17 cellular contexts compared by ENCODE assay signal in the genomic region with DNA sequence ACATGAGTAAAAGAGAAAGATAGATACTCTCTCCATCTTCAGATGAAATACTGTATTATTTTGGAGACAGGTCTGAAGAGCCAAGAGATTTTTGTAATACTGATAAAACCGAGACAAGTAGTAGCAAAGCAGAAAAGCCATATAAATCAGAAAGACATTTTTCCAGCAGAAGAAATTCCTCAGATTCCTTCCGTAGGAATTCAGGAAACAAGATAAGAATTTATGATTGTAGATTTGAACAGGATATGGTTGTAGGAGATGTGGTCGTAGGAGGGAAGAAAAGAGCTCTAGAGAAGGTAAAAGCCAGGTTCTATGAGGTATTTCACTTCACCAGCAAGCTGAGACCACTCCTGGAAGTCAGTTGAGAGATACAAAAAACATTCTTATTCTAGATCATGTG. TPM values are rescaled to one million over a fixed set of nuclear protein-coding genes. Genes with fewer than 3 reads are reported as not detected.
DNase-seq lines count a peak whose midpoint lies in the region; ATAC-seq, FAIRE-seq and TF ChIP-seq lines count a peak whose summit lies in the region.
"Had no signal": no experiment of that assay in that cellular context is flagged by ENCODE, and none has a peak within 500 bp of the region (broad histone marks: within the 10 kb centered on the region; RNA-seq: fewer than 3 reads in every experiment).

No MANE protein-coding gene starts in this region.

- intact Hi-C loops in HCT116 (cut with micrococcal nuclease): no loop called here

- no peaks in the 10 kb centered on the region for H3K9me3 ChIP-seq in HCT116 (ENCODE audit: control insufficient read depth in 1 of 2, insufficient read depth in 1 of 2, low read depth in 1 of 2, low read length in 2 of 2)
- no peaks in the 10 kb centered on the region for H3K9me3 ChIP-seq in astrocyte (ENCODE audit: insufficient read depth, low read depth, low read length)
- no peaks in the 10 kb centered on the region for H3K9me3 ChIP-seq in keratinocyte (ENCODE audit: control insufficient read depth, low read depth, low read length)
- H3K9me3 ChIP-seq in CD8-positive, alpha-beta memory T cell (ENCODE audit: low read length): no peaks in the 10 kb centered on the region
- H3K9me3 ChIP-seq: BLaER1, SJSA1 had no signal

- H3K9ac ChIP-seq in HCT116 (ENCODE audit: low read length) (no peak overlapping the region), astrocyte (ENCODE audit: low read length) (no peak overlapping the region), keratinocyte (ENCODE audit: control insufficient read depth, extremely low read depth, insufficient read depth, low read length) (no peak overlapping the region)
- H3K9ac ChIP-seq: BLaER1 had no signal

- no peak overlapping the region for H3K4me3 ChIP-seq in HCT116 (replicated peaks in 1 of 2; ENCODE audit: low read depth in 1 of 2, low read length in 2 of 2)
- H3K4me3 ChIP-seq in astrocyte (ENCODE audit: insufficient read depth, low read depth, low read length): no peak overlapping the region
- no peak overlapping the region for H3K4me3 ChIP-seq in keratinocyte (ENCODE audit: control insufficient read depth in 2 of 3, extremely low read depth in 1 of 3, insufficient read depth in 2 of 3, low read depth in 1 of 3, low read length in 3 of 3)
- H3K4me3 ChIP-seq in CD8-positive, alpha-beta memory T cell (ENCODE audit: low read length): no peak overlapping the region
- H3K4me3 ChIP-seq: BLaER1, SJSA1 had no signal

- BruUV-seq in HCT116 (replicated peaks; lab: Mats Ljungman, UMichigan): no TSS peak

- DNase-seq in HCT116 (ENCODE audit: low read depth, low spot score): no peak
- DNase-seq in astrocyte (ENCODE audit: low read depth): peak; percentile 28
- DNase-seq in keratinocyte (ENCODE audit: low read depth, low spot score): no peak
- no peak for DNase-seq in HuH-7.5 (ENCODE audit: low spot score)
- no peak for DNase-seq in CD8-positive, alpha-beta memory T cell
- DNase-seq: DMS 273 treated with DMSO at 0.1 percent for 48 hours, H9, NCI-H1436 treated with DMSO at 0.1 percent for 48 hours, NCI-H2081, NCI-H2227 treated with DMSO at 0.1 percent for 48 hours, NCI-H526 treated with DMSO at 0.1 percent for 48 hours had no signal

- POLR2A ChIA-PET in HCT116 (lab: Charles Lee): no interaction called here
- POLR2A ChIA-PET in CD8-positive, alpha-beta memory T cell (lab: Charles Lee): no interaction called here

- CTCF ChIA-PET in HCT116 (lab: Charles Lee): no interaction called here
- CTCF ChIA-PET in CD8-positive, alpha-beta memory T cell (lab: Charles Lee): no interaction called here

- H3K36me3 ChIP-seq in HCT116 (ENCODE audit: control insufficient read depth in 1 of 2, insufficient read depth in 2 of 2, low read length in 2 of 2) (no peaks in the 10 kb centered on the region), astrocyte (ENCODE audit: insufficient read depth, low read length) (no peaks in the 10 kb centered on the region), keratinocyte (ENCODE audit: control insufficient read depth in 2 of 2, extremely low read depth in 1 of 2, insufficient read depth in 2 of 2, low read length in 2 of 2) (no peaks in the 10 kb centered on the region)
- no peaks in the 10 kb centered on the region for H3K36me3 ChIP-seq in CD8-positive, alpha-beta memory T cell (ENCODE audit: insufficient read depth, low read length)
- H3K36me3 ChIP-seq: BLaER1, SJSA1 had no signal

- no peak overlapping the region for H3K4me3 Mint-ChIP-seq in astrocyte (ENCODE audit: unreplicated experiment)
- H3K4me3 Mint-ChIP-seq in CD8-positive, alpha-beta memory T cell: no peak overlapping the region
- H3K4me3 Mint-ChIP-seq: H9 had no signal

- H3K9me3 Mint-ChIP-seq in astrocyte (ENCODE audit: unreplicated experiment): no peaks in the 10 kb centered on the region
- H3K9me3 Mint-ChIP-seq in CD8-positive, alpha-beta memory T cell: peaks cover 0 to 7% (median 2%) of the 10 kb centered on the region in 5 donors
- H3K9me3 Mint-ChIP-seq: H9 had no signal

- 0 out of 2 replicates have a peak, but pooled peaks cover 2% of the 10 kb centered on the region for H3K9me2 ChIP-seq in HCT116 (ENCODE audit: insufficient read depth)

- peaks cover 6% of the 10 kb centered on the region for H3K4me1 Mint-ChIP-seq in astrocyte (ENCODE audit: low read depth, unreplicated experiment)
- H3K4me1 Mint-ChIP-seq in CD8-positive, alpha-beta memory T cell: no peaks in the 10 kb centered on the region

- FAIRE-seq in astrocyte (lab: Jason Lieb, UNC): peak; percentile 20
- FAIRE-seq in keratinocyte (lab: Jason Lieb, UNC): no peak
- FAIRE-seq: GM18507 had no signal

- no peak for TF ChIP-seq POLR2A in HCT116 (IDR thresholded peaks at IDR 0.05; ENCODE audit: borderline replicate concordance, extremely low read depth, insufficient read depth, insufficient read length)

- H3K27me3 Mint-ChIP-seq in astrocyte (ENCODE audit: low read depth, unreplicated experiment): no peaks in the 10 kb centered on the region
- peaks cover 0 to 3% of the 10 kb centered on the region in 2 donors for H3K27me3 Mint-ChIP-seq in CD8-positive, alpha-beta memory T cell

- H3K36me3 Mint-ChIP-seq in astrocyte (ENCODE audit: low read depth, unreplicated experiment): no peaks in the 10 kb centered on the region
- H3K36me3 Mint-ChIP-seq in CD8-positive, alpha-beta memory T cell: no peaks in the 10 kb centered on the region

- H3K27ac Mint-ChIP-seq in astrocyte (ENCODE audit: unreplicated experiment): peak overlapping the region; percentile 55
- H3K27ac Mint-ChIP-seq in CD8-positive, alpha-beta memory T cell: no peak overlapping the region
- H3K27ac Mint-ChIP-seq: H9 had no signal

- TF ChIP-seq CTCF in HCT116 (IDR thresholded peaks at IDR 0.05 in 2 of 3, conservative IDR thresholded peaks at IDR 0.05 in 1 of 3; ENCODE audit: borderline replicate concordance in 1 of 3, insufficient read depth in 1 of 3, low read depth in 2 of 3, low read length in 2 of 3) (no peak), astrocyte (IDR thresholded peaks at IDR 0.05; ENCODE audit: insufficient read depth, low read depth, low read length) (no peak), keratinocyte (optimal IDR thresholded peaks at IDR 0.05 in 1 of 3, IDR thresholded peaks at IDR 0.05 in 1 of 3, conservative IDR thresholded peaks at IDR 0.05 in 1 of 3; ENCODE audit: extremely low read depth in 1 of 3, insufficient read depth in 2 of 3, low read length in 3 of 3) (no peak)

- H3K27ac ChIP-seq in HCT116 (ENCODE audit: low read depth, low read length): no peak overlapping the region
- H3K27ac ChIP-seq in astrocyte (ENCODE audit: low read depth, low read length): no peak overlapping the region
- H3K27ac ChIP-seq in keratinocyte (ENCODE audit: control insufficient read depth, insufficient read depth, low read length): no peak overlapping the region
- H3K27ac ChIP-seq in CD8-positive, alpha-beta memory T cell (ENCODE audit: low read depth, low read length): no peak overlapping the region
- H3K27ac ChIP-seq: BLaER1, RWPE1, SJSA1 had no signal

- peak overlapping the region; percentile 17; the same call in 1 of the 2 replicates for H3K4me2 ChIP-seq in HCT116 (ENCODE audit: low read length)
- peak overlapping the region; percentile 48 for H3K4me2 ChIP-seq in astrocyte (ENCODE audit: low read length)
- no peak overlapping the region for H3K4me2 ChIP-seq in keratinocyte (ENCODE audit: control insufficient read depth, extremely low read depth, insufficient read depth, low read depth, low read length)
- H3K4me2 ChIP-seq: BLaER1 had no signal

- no peak for TF ChIP-seq RAD21 in HCT116 (IDR thresholded peaks at IDR 0.05; ENCODE audit: low read depth)

- H3K79me2 ChIP-seq in HCT116 (ENCODE audit: insufficient read depth, low read length): no peaks in the 10 kb centered on the region
- H3K79me2 ChIP-seq in astrocyte (ENCODE audit: insufficient read depth, low read length): no peaks in the 10 kb centered on the region
- H3K79me2 ChIP-seq in keratinocyte (ENCODE audit: control insufficient read depth, insufficient read depth, low read length): no peaks in the 10 kb centered on the region

- H3K4me1 ChIP-seq in HCT116 (ENCODE audit: control insufficient read depth in 1 of 2, insufficient read depth in 2 of 2, low read length in 2 of 2): peaks cover 0 to 6% of the 10 kb centered on the region in 2 experiments; a peak in 1 of 4 replicates
- peaks cover 6% of the 10 kb centered on the region for H3K4me1 ChIP-seq in astrocyte (ENCODE audit: insufficient read depth, low read length)
- H3K4me1 ChIP-seq in keratinocyte (ENCODE audit: control insufficient read depth, extremely low read depth, insufficient read depth, low read length): peaks cover 3% of the 10 kb centered on the region
- no peaks in the 10 kb centered on the region for H3K4me1 ChIP-seq in CD8-positive, alpha-beta memory T cell (ENCODE audit: insufficient read depth, low read length)
- H3K4me1 ChIP-seq: BLaER1, SJSA1 had no signal

- no peaks in the 10 kb centered on the region for H3K27me3 ChIP-seq in HCT116 (ENCODE audit: insufficient read depth, low read length)
- no peaks in the 10 kb centered on the region for H3K27me3 ChIP-seq in astrocyte (ENCODE audit: insufficient read depth, low read length)
- no peaks in the 10 kb centered on the region for H3K27me3 ChIP-seq in keratinocyte (ENCODE audit: control insufficient read depth, extremely low read depth, insufficient read depth, low read length)
- H3K27me3 ChIP-seq in CD8-positive, alpha-beta memory T cell (ENCODE audit: insufficient read depth, low read length, poor library complexity, severe bottlenecking): no peaks in the 10 kb centered on the region
- H3K27me3 ChIP-seq: BLaER1, SJSA1 had no signal

- RAD21 ChIA-PET in HCT116 (lab: Charles Lee; ENCODE audit: low non-redundant PET in 1 of 2, low total read pairs in 2 of 2, uncharacterized antibody in 2 of 2, unreplicated experiment in 2 of 2): no interaction called here

- no peak overlapping the region for H2AFZ ChIP-seq in HCT116 (ENCODE audit: low read depth, low read length, poor library complexity, severe bottlenecking)
- H2AFZ ChIP-seq in astrocyte (ENCODE audit: low read depth, low read length): no peak overlapping the region
- peak overlapping the region; percentile 37 for H2AFZ ChIP-seq in keratinocyte (ENCODE audit: control insufficient read depth, low read length)

- no peak for ATAC-seq in HCT116
- no peak for ATAC-seq in HG02840 (IDR thresholded peaks at IDR 0.05; ENCODE audit: low FRiP score, unreplicated experiment)
- no peak for ATAC-seq in HG03280 (IDR thresholded peaks at IDR 0.05; ENCODE audit: unreplicated experiment)

- H4K20me1 ChIP-seq in HCT116 (ENCODE audit: insufficient read depth) (no peaks in the 10 kb centered on the region), astrocyte (ENCODE audit: insufficient read depth, low read length) (no peaks in the 10 kb centered on the region), keratinocyte (ENCODE audit: control insufficient read depth, extremely low read depth, insufficient read depth, low read length) (no peaks in the 10 kb centered on the region)
- H4K20me1 ChIP-seq: BLaER1 had no signal

- no peaks in the 10 kb centered on the region for H3K9me1 ChIP-seq in keratinocyte (ENCODE audit: control insufficient read depth, extremely low read depth, insufficient read depth, low read length)

- dilution Hi-C loops in keratinocyte (cut with MboI; ENCODE audit: extremely low pct_ligation_motif_present, low sequenced_read_pairs): no loop called here

RNA-seq across cellular contexts. Expression of a gene that starts 17.6 kb away (rescaled TPM):
- total RNA-seq in HCT116 (2021; ENCODE audit: unreplicated experiment) (5.1 TPM), astrocyte (13.9 and 15.6 TPM in 2 replicates)
- 1.7 and 1.9 TPM in 2 replicates for polyA plus RNA-seq in HCT116 (2012)
- 5.8 to 10.3 TPM (median 6.8 TPM) in 3 replicates for polyA plus RNA-seq in keratinocyte
- 4.4 TPM for polyA plus RNA-seq in keratinocyte (2011; ENCODE audit: low read depth)
- 1.6 and 2.1 TPM in 2 replicates for polyA plus RNA-seq in keratinocyte (2011; cell fraction: cytosol; rRNA removed)
- polyA plus RNA-seq in keratinocyte (2011; cell fraction: nucleus; rRNA removed): 17.3 and 18.8 TPM in 2 replicates
- 2.3 and 9.2 TPM in 2 replicates for polyA plus RNA-seq in keratinocyte (2012; ENCODE audit: low replicate concordance)
- 8.4 to 21.4 TPM (median 9.5 TPM) in 3 replicates for polyA minus RNA-seq in keratinocyte
- 3.5 TPM for polyA minus RNA-seq in keratinocyte (2011; cell fraction: cytosol; rRNA and poly(A)+ RNA removed)
- 16.6 and 29.6 TPM in 2 replicates for polyA minus RNA-seq in keratinocyte (2011; cell fraction: nucleus; rRNA and poly(A)+ RNA removed)
- 1 to 10 TPM; 1.6 to 2.0 TPM for total RNA-seq in CD8-positive, alpha-beta memory T cell
- polyA plus RNA-seq in CD8-positive, alpha-beta memory T cell: 2.1 TPM
